29 cellular contexts compared by ENCODE assay signal in the genomic region with DNA sequence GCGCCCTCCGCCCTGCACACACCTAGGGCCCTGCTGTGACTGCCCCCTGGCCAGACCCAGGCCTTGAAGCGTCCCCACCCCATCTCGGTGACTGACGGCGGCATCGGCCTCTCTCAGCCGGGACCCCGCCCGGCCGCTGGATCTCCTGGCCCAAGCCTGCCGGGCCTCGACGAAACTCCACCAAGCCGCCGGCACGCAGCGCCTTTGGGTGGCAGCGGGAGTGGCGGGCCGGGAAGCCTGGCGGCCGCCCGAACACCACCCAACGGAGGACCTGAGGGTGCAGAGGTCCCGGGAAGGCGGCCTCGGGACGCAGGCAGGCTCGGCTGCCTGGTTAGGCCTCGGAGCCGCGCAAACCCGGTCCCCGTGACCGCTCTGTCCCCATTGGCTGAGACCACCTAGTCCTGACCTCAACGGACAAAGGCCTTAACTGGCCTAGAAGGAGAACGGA. TPM values are rescaled to one million over a fixed set of nuclear protein-coding genes. Genes with fewer than 3 reads are reported as not detected.
"Had no signal": no experiment of that assay in that cellular context is flagged by ENCODE, and none has a peak within 500 bp of the region (broad histone marks: within the 10 kb centered on the region; RNA-seq: fewer than 3 reads in every experiment).

No MANE protein-coding gene starts in this region.

- H3K27ac Mint-ChIP-seq: activated CD4-positive, alpha-beta memory T cell treated with anti-CD3 and anti-CD28 coated beads, Interleukin-2, amount 10 ng/mL, durations not matched to agents 7 days and 5 days; activated CD4-positive, alpha-beta T cell treated with anti-CD3 and anti-CD28 coated beads, Interleukin-2, amount 10 ng/mL, durations not matched to agents 24 days and 14 days; activated naive CD4-positive, alpha-beta T cell treated with anti-CD3 and anti-CD28 coated beads, Interleukin-2, amount 10 ng/mL, durations not matched to agents 7 days and 5 days; activated T-cell treated with anti-CD3 and anti-CD28 coated beads, Interleukin-2, amount 50 U/mL, for 72 hours; effector memory CD8-positive, alpha-beta T cell; naive thymus-derived CD4-positive, alpha-beta T cell; stimulated activated naive B cell treated with anti-CD40 and anti-IgM and Interleukin-4, amounts not matched to agents 10 μg/mL and 1 μg/mL and 100 μg/mL, for 72 hours; T-helper 1 cell treated with Interleukin-12 subunit alpha and Interleukin-12 subunit beta and Interleukin-4 antibody, amounts not matched to agents 30 μg/mL and 1 μg/mL, for 36 hours had no signal

- H3K4me3 ChIP-seq: esophagus squamous epithelium, gastroesophageal sphincter, heart left ventricle, left lung, lung, ovary, prostate gland, skin epidermis had no signal

- H3K36me3 ChIP-seq: esophagus squamous epithelium, gastroesophageal sphincter, heart left ventricle, left lung, ovary, prostate gland had no signal

- H3K9me3 ChIP-seq: esophagus squamous epithelium, gastroesophageal sphincter, heart left ventricle, left lung, ovary, prostate gland had no signal

- H3K4me3 Mint-ChIP-seq: activated CD4-positive, alpha-beta memory T cell treated with anti-CD3 and anti-CD28 coated beads, Interleukin-2, amount 10 ng/mL, durations not matched to agents 7 days and 5 days; activated CD4-positive, alpha-beta T cell treated with anti-CD3 and anti-CD28 coated beads, Interleukin-2, amount 10 ng/mL, durations not matched to agents 24 days and 14 days; activated naive CD4-positive, alpha-beta T cell treated with anti-CD3 and anti-CD28 coated beads, Interleukin-2, amount 10 ng/mL, durations not matched to agents 7 days and 5 days; activated T-cell treated with anti-CD3 and anti-CD28 coated beads, Interleukin-2, amount 50 U/mL, for 72 hours; effector memory CD8-positive, alpha-beta T cell; naive thymus-derived CD4-positive, alpha-beta T cell; neural crest cell; stimulated activated naive B cell treated with anti-CD40 and anti-IgM and Interleukin-4, amounts not matched to agents 10 μg/mL and 1 μg/mL and 100 μg/mL, for 72 hours; T-helper 1 cell treated with Interleukin-12 subunit alpha and Interleukin-12 subunit beta and Interleukin-4 antibody, amounts not matched to agents 30 μg/mL and 1 μg/mL, for 36 hours had no signal

- H3K4me1 Mint-ChIP-seq: activated CD4-positive, alpha-beta memory T cell treated with anti-CD3 and anti-CD28 coated beads, Interleukin-2, amount 10 ng/mL, durations not matched to agents 7 days and 5 days; activated CD4-positive, alpha-beta T cell treated with anti-CD3 and anti-CD28 coated beads, Interleukin-2, amount 10 ng/mL, durations not matched to agents 24 days and 14 days; activated naive CD4-positive, alpha-beta T cell treated with anti-CD3 and anti-CD28 coated beads, Interleukin-2, amount 10 ng/mL, durations not matched to agents 7 days and 5 days; naive thymus-derived CD4-positive, alpha-beta T cell; neural crest cell; stimulated activated naive B cell treated with anti-CD40 and anti-IgM and Interleukin-4, amounts not matched to agents 10 μg/mL and 1 μg/mL and 100 μg/mL, for 72 hours had no signal

- H3K27ac ChIP-seq: esophagus squamous epithelium, gastroesophageal sphincter, heart left ventricle, left lung, ovary, prostate gland, skin epidermis had no signal

- H3K9me3 Mint-ChIP-seq: activated CD4-positive, alpha-beta memory T cell treated with anti-CD3 and anti-CD28 coated beads, Interleukin-2, amount 10 ng/mL, durations not matched to agents 7 days and 5 days; activated CD4-positive, alpha-beta T cell treated with anti-CD3 and anti-CD28 coated beads, Interleukin-2, amount 10 ng/mL, durations not matched to agents 24 days and 14 days; activated naive CD4-positive, alpha-beta T cell treated with anti-CD3 and anti-CD28 coated beads, Interleukin-2, amount 10 ng/mL, durations not matched to agents 7 days and 5 days; activated T-cell treated with anti-CD3 and anti-CD28 coated beads, Interleukin-2, amount 50 U/mL, for 72 hours; effector memory CD8-positive, alpha-beta T cell; naive thymus-derived CD4-positive, alpha-beta T cell; neural crest cell; stimulated activated naive B cell treated with anti-CD40 and anti-IgM and Interleukin-4, amounts not matched to agents 10 μg/mL and 1 μg/mL and 100 μg/mL, for 72 hours; T-helper 1 cell treated with Interleukin-12 subunit alpha and Interleukin-12 subunit beta and Interleukin-4 antibody, amounts not matched to agents 30 μg/mL and 1 μg/mL, for 36 hours had no signal

- H3K4me1 ChIP-seq: esophagus squamous epithelium, gastroesophageal sphincter, heart left ventricle, left lung, prostate gland had no signal

- DNase-seq: activated CD4-positive, alpha-beta memory T cell treated with anti-CD3 and anti-CD28 coated beads, Interleukin-2, amount 10 ng/mL, durations not matched to agents 7 days and 5 days; activated CD4-positive, alpha-beta T cell treated with anti-CD3 and anti-CD28 coated beads, Interleukin-2, amount 10 ng/mL, durations not matched to agents 24 days and 14 days; activated CD4-positive, CD25-positive, alpha-beta regulatory T cell; activated effector memory CD4-positive, alpha-beta T cell treated with anti-CD3 and anti-CD28 coated beads, Interleukin-2, amount 50 U/mL, for 16 hours; activated naive CD4-positive, alpha-beta T cell treated with anti-CD3 and anti-CD28 coated beads, Interleukin-2, amount 10 ng/mL, durations not matched to agents 7 days and 5 days; activated T-cell treated with anti-CD3 and anti-CD28 coated beads, Interleukin-2, amount 50 U/mL, for 72 hours; central memory CD4-positive, alpha-beta T cell; effector memory CD8-positive, alpha-beta T cell; esophagus squamous epithelium; heart left ventricle; left lung; naive thymus-derived CD4-positive, alpha-beta T cell; ovary; stimulated activated CD4-positive, alpha-beta T cell treated with anti-CD3 and anti-CD28 coated beads, Interleukin-15, amount 100 ng/mL, for 24 hours; stimulated activated CD8-positive, alpha-beta memory T cell treated with anti-CD3 and anti-CD28 coated beads, Interleukin-4, amount 100 ng/mL, for 48 hours; stimulated activated naive B cell treated with anti-CD40 and anti-IgM and Interleukin-4, amounts not matched to agents 10 μg/mL and 1 μg/mL and 100 μg/mL, for 72 hours; T1000 had no signal

- H3K27me3 ChIP-seq: ovary had no signal

- H3K36me3 Mint-ChIP-seq: activated naive CD4-positive, alpha-beta T cell treated with anti-CD3 and anti-CD28 coated beads, Interleukin-2, amount 10 ng/mL, durations not matched to agents 7 days and 5 days; stimulated activated naive B cell treated with anti-CD40 and anti-IgM and Interleukin-4, amounts not matched to agents 10 μg/mL and 1 μg/mL and 100 μg/mL, for 72 hours had no signal

- ATAC-seq: activated T-cell treated with anti-CD3 and anti-CD28 coated beads, Interleukin-2, amount 50 U/mL, for 72 hours; effector memory CD8-positive, alpha-beta T cell; gastroesophageal sphincter; heart left ventricle; left lung; naive thymus-derived CD4-positive, alpha-beta T cell; right cardiac atrium; stimulated activated naive B cell treated with anti-CD40 and anti-IgM and Interleukin-4, amounts not matched to agents 10 μg/mL and 1 μg/mL and 100 μg/mL, for 72 hours had no signal

RNA-seq across cellular contexts. Expression of gene SEBOX, which starts 58.0 kb away (rescaled TPM):
- total RNA-seq: activated CD4-positive, alpha-beta memory T cell treated with anti-CD3 and anti-CD28 coated beads, Interleukin-2, amount 10 ng/mL, durations not matched to agents 7 days and 5 days; activated CD4-positive, alpha-beta T cell treated with anti-CD3 and anti-CD28 coated beads, Interleukin-2, amount 10 ng/mL, durations not matched to agents 24 days and 14 days; activated T-cell treated with anti-CD3 and anti-CD28 coated beads, Interleukin-2, amount 50 U/mL, for 72 hours; aorta; dermis microvascular lymphatic vessel endothelial cell; esophagus squamous epithelium; gastroesophageal sphincter; heart left ventricle; kidney epithelial cell; left lung; lung; naive thymus-derived CD4-positive, alpha-beta T cell; neural crest cell; ovary; prostate gland; right cardiac atrium; temporal lobe; urinary bladder had no signal
- polyA plus RNA-seq: aorta; heart left ventricle; lung; naive thymus-derived CD4-positive, alpha-beta T cell; ovary; right cardiac atrium; urinary bladder had no signal
